ENCODE assay signal across 1 cellular context in the genomic region with DNA sequence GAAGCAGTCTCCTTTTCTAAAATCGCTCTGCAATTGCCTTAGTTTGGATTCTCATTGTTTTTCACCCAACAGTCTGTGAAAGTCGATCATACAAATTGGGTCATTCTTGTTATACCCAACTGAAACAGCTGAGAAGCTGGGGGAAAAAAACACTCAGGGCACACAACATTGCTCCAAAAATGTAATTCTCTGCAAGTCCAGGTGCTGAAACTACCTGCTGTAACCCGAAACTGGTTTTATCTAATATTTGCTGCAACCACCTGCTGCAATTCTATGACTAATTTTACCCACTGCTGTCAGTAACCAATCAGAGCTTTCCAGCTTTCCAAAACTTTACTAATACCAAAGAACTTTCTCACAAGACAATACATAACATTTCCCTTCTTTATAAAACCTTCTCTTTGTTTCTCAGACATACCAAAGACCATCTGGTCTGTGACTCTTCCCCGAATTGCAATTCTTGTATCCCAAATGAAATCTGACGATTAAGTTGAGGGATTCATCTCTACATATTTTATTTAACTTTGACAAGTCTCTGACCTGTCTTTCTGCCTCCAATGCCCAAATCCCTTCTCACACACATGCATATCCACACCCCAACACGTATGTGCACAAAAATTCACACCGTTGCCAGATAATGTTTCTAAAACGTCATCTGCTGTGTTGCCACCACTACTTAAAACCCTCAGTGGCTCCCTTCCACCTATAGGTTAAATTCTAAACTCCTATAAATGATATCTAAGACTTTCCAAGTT.
TF ChIP-seq lines count a peak whose summit lies in the region.

No MANE protein-coding gene starts in this region.

TF ChIP-seq in GM12878, 131 proteins besides CTCF, POLR2A, EP300 and RAD21 (continued from another document and continues in another):
- TF ChIP-seq, protein P1, sequence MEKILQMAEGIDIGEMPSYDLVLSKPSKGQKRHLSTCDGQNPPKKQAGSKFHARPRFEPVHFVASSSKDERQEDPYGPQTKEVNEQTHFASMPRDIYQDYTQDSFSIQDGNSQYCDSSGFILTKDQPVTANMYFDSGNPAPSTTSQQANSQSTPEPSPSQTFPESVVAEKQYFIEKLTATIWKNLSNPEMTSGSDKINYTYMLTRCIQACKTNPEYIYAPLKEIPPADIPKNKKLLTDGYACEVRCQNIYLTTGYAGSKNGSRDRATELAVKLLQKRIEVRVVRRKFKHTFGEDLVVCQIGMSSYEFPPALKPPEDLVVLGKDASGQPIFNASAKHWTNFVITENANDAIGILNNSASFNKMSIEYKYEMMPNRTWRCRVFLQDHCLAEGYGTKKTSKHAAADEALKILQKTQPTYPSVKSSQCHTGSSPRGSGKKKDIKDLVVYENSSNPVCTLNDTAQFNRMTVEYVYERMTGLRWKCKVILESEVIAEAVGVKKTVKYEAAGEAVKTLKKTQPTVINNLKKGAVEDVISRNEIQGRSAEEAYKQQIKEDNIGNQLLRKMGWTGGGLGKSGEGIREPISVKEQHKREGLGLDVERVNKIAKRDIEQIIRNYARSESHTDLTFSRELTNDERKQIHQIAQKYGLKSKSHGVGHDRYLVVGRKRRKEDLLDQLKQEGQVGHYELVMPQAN (conservative IDR thresholded peaks at IDR 0.05): no peak
- TF ChIP-seq HCFC1 (IDR thresholded peaks at IDR 0.05; ENCODE audit: low read length) (no peak), FOS (IDR thresholded peaks at IDR 0.05; ENCODE audit: borderline replicate concordance, extremely low read depth, insufficient read length) (no peak), MTA2 (IDR thresholded peaks at IDR 0.05; ENCODE audit: low read depth) (peak; percentile 69; the same call in 1 of the 2 replicates), YY1 (IDR thresholded peaks at IDR 0.05; ENCODE audit: low read depth, low read length) (0 out of 2 replicates have a peak, but pooled peaks have one; percentile 25), EGR1 (IDR thresholded peaks at IDR 0.05; ENCODE audit: borderline replicate concordance in 1 of 2, low read depth in 2 of 2, low read length in 2 of 2) (no peak), SMC3 (IDR thresholded peaks at IDR 0.05; ENCODE audit: borderline replicate concordance, low read length) (peak; percentile 24; the same call in 1 of the 2 replicates), ATF2 (IDR thresholded peaks at IDR 0.05; ENCODE audit: low read length) (peak; percentile 89), TCF7 (IDR thresholded peaks at IDR 0.05; ENCODE audit: borderline replicate concordance) (0 out of 2 replicates have a peak, but pooled peaks have one; percentile 37), HDAC6 (IDR thresholded peaks at IDR 0.05; ENCODE audit: unreplicated experiment) (no peak), ZBTB40 (IDR thresholded peaks at IDR 0.05; ENCODE audit: borderline replicate concordance) (peak; percentile 93), NBN (IDR thresholded peaks at IDR 0.05) (no peak), RAD51 (IDR thresholded peaks at IDR 0.05) (peak; percentile 35; the same call in 1 of the 2 replicates), ZNF384 (IDR thresholded peaks at IDR 0.05; ENCODE audit: borderline replicate concordance, low read depth, low read length) (peak; percentile 62; the same call in 1 of the 2 replicates), WRNIP1 (IDR thresholded peaks at IDR 0.05; ENCODE audit: borderline replicate concordance, low read depth, low read length) (no peak), LARP7 (IDR thresholded peaks at IDR 0.05) (no peak), CREM (IDR thresholded peaks at IDR 0.05; ENCODE audit: low read depth) (peak; percentile 55; the same call in 1 of the 2 replicates), IRF4 (IDR thresholded peaks at IDR 0.05; ENCODE audit: low read depth, low read length) (no peak), MEF2A (IDR thresholded peaks at IDR 0.05; ENCODE audit: insufficient read depth, low read depth, low read length) (peak; percentile 86), SMAD1 (IDR thresholded peaks at IDR 0.05; ENCODE audit: low read depth, partially characterized antibody) (peak; percentile 91), IKZF1 (conservative IDR thresholded peaks at IDR 0.05) (peak; percentile 46), HDGF (IDR thresholded peaks at IDR 0.05) (no peak), NR2C1 (IDR thresholded peaks at IDR 0.05) (no peak), BCL11A (IDR thresholded peaks at IDR 0.05; ENCODE audit: low read depth, low read length) (peak; percentile 76), BRCA1 (IDR thresholded peaks at IDR 0.05; ENCODE audit: low read depth, low read length) (no peak), TCF3 (IDR thresholded peaks at IDR 0.05; ENCODE audit: borderline replicate concordance, insufficient read depth, low read depth, low read length) (peak; percentile 91), NRF1 (conservative IDR thresholded peaks at IDR 0.05; ENCODE audit: low read depth, low read length) (no peak), MTA3 (IDR thresholded peaks at IDR 0.05; ENCODE audit: borderline replicate concordance, low read length) (peak; percentile 16; the same call in 1 of the 2 replicates), GATAD2B (conservative IDR thresholded peaks at IDR 0.05; ENCODE audit: low read depth) (no peak; the same call in none of the 2 replicates), POLR2AphosphoS5 (IDR thresholded peaks at IDR 0.05; ENCODE audit: low read length) (peak; percentile 56; the same call in 1 of the 2 replicates), ESRRA (IDR thresholded peaks at IDR 0.05; ENCODE audit: low read length) (0 out of 2 replicates have a peak, but pooled peaks have one; percentile 54), FOXM1 (IDR thresholded peaks at IDR 0.05; ENCODE audit: low read depth, low read length) (peak; percentile 94), SIN3A (IDR thresholded peaks at IDR 0.05; ENCODE audit: low read depth, low read length) (no peak), TCF12 (IDR thresholded peaks at IDR 0.05; ENCODE audit: low read depth, low read length) (peak; percentile 98), CHD2 (IDR thresholded peaks at IDR 0.05; ENCODE audit: borderline replicate concordance, low read depth, low read length) (0 out of 2 replicates have a peak, but pooled peaks have one; percentile 59), NFYA (IDR thresholded peaks at IDR 0.05; ENCODE audit: borderline replicate concordance, low read depth, low read length) (no peak), ZBED1 (IDR thresholded peaks at IDR 0.05; ENCODE audit: borderline replicate concordance) (peak; percentile 76), TARDBP (IDR thresholded peaks at IDR 0.05; ENCODE audit: borderline replicate concordance) (no peak)
- TF ChIP-seq, protein P2, sequence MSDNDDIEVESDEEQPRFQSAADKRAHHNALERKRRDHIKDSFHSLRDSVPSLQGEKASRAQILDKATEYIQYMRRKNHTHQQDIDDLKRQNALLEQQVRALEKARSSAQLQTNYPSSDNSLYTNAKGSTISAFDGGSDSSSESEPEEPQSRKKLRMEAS (IDR thresholded peaks at IDR 0.05; ENCODE audit: low read depth, low read length): no peak
- TF ChIP-seq, protein P3, sequence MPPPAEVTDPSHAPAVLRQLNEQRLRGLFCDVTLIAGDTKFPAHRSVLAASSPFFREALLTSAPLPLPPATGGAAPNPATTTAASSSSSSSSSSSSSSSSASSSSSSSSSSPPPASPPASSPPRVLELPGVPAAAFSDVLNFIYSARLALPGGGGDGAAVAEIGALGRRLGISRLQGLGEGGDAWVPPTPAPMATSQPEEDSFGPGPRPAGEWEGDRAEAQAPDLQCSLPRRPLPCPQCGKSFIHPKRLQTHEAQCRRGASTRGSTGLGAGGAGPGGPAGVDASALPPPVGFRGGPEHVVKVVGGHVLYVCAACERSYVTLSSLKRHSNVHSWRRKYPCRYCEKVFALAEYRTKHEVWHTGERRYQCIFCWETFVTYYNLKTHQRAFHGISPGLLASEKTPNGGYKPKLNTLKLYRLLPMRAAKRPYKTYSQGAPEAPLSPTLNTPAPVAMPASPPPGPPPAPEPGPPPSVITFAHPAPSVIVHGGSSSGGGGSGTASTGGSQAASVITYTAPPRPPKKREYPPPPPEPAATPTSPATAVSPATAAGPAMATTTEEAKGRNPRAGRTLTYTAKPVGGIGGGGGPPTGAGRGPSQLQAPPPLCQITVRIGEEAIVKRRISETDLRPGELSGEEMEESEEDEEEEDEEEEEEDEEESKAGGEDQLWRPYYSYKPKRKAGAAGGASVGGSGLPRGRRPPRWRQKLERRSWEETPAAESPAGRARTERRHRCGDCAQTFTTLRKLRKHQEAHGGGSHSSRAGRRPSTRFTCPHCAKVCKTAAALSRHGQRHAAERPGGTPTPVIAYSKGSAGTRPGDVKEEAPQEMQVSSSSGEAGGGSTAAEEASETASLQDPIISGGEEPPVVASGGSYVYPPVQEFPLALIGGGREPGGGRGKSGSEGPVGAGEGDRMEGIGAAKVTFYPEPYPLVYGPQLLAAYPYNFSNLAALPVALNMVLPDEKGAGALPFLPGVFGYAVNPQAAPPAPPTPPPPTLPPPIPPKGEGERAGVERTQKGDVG (CRISPR knock-in tag; IDR thresholded peaks at IDR 0.05): no peak
- TF ChIP-seq, protein P4, sequence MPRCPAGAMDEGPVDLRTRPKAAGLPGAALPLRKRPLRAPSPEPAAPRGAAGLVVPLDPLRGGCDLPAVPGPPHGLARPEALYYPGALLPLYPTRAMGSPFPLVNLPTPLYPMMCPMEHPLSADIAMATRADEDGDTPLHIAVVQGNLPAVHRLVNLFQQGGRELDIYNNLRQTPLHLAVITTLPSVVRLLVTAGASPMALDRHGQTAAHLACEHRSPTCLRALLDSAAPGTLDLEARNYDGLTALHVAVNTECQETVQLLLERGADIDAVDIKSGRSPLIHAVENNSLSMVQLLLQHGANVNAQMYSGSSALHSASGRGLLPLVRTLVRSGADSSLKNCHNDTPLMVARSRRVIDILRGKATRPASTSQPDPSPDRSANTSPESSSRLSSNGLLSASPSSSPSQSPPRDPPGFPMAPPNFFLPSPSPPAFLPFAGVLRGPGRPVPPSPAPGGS (IDR thresholded peaks at IDR 0.05; ENCODE audit: borderline replicate concordance, insufficient read depth, low read depth, low read length, poor library complexity, severe bottlenecking): peak; percentile 95
- TF ChIP-seq, protein P5, sequence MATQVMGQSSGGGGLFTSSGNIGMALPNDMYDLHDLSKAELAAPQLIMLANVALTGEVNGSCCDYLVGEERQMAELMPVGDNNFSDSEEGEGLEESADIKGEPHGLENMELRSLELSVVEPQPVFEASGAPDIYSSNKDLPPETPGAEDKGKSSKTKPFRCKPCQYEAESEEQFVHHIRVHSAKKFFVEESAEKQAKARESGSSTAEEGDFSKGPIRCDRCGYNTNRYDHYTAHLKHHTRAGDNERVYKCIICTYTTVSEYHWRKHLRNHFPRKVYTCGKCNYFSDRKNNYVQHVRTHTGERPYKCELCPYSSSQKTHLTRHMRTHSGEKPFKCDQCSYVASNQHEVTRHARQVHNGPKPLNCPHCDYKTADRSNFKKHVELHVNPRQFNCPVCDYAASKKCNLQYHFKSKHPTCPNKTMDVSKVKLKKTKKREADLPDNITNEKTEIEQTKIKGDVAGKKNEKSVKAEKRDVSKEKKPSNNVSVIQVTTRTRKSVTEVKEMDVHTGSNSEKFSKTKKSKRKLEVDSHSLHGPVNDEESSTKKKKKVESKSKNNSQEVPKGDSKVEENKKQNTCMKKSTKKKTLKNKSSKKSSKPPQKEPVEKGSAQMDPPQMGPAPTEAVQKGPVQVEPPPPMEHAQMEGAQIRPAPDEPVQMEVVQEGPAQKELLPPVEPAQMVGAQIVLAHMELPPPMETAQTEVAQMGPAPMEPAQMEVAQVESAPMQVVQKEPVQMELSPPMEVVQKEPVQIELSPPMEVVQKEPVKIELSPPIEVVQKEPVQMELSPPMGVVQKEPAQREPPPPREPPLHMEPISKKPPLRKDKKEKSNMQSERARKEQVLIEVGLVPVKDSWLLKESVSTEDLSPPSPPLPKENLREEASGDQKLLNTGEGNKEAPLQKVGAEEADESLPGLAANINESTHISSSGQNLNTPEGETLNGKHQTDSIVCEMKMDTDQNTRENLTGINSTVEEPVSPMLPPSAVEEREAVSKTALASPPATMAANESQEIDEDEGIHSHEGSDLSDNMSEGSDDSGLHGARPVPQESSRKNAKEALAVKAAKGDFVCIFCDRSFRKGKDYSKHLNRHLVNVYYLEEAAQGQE (IDR thresholded peaks at IDR 0.05; ENCODE audit: low read depth, low read length): 0 out of 2 replicates have a peak, but pooled peaks have one; percentile 34
- TF ChIP-seq, protein P6, sequence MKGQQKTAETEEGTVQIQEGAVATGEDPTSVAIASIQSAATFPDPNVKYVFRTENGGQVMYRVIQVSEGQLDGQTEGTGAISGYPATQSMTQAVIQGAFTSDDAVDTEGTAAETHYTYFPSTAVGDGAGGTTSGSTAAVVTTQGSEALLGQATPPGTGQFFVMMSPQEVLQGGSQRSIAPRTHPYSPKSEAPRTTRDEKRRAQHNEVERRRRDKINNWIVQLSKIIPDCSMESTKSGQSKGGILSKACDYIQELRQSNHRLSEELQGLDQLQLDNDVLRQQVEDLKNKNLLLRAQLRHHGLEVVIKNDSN (IDR thresholded peaks at IDR 0.05; ENCODE audit: borderline replicate concordance, extremely low read length, insufficient read depth, low read depth, low read length): no peak
